In the genomic region with DNA sequence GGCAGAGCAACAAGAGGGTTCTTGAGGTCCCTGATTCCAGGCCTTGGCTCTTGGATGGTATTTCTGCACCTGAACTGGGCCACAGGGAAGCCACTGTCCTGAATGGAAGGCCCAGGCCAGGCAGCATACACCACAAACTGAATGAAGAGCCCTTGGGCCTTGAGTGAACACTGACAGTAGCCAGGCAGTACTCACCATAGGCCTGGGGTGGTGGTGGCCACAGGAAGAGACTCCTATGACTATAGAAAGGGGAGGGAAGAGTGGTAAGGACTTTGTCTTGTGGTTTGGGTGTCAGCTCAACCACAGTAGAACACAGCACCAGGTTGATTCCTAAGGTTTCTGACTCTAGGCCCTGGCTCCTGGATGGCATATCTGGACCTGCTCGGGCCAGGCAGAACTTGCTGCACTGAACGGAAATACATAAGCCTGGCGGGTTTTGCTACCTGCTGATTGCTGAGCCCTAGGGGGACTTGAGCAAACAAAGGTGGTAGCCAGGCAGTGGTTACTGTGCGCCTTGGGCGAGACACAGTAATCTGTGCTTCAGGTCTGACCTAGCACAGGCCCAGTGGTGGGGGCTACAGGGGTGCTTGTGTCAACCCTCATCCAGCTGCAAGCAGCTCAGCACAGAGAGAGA, we compare ENCODE assay signal across 18 cellular contexts.
DNase-seq lines count a peak whose midpoint lies in the region; ATAC-seq and TF ChIP-seq lines count a peak whose summit lies in the region.
"Had no signal": no experiment of that assay in that cellular context is flagged by ENCODE, and none has a peak within 500 bp of the region (broad histone marks: within the 10 kb centered on the region; RNA-seq: fewer than 3 reads in every experiment).

No MANE protein-coding gene starts in this region.

- H3K4me3 Mint-ChIP-seq in activated naive CD8-positive, alpha-beta T cell treated with anti-CD3 and anti-CD28 coated beads for 36 hours: no peak overlapping the region
- H3K4me3 Mint-ChIP-seq in stimulated activated memory B cell treated with anti-CD40 and anti-IgM and Interleukin-4, amounts not matched to agents 10 μg/mL and 1 μg/mL and 100 μg/mL, for 72 hours: no peak overlapping the region

- peaks cover 13% of the 10 kb centered on the region for H3K9me3 Mint-ChIP-seq in activated naive CD8-positive, alpha-beta T cell treated with anti-CD3 and anti-CD28 coated beads for 36 hours
- peaks cover 9% of the 10 kb centered on the region for H3K9me3 Mint-ChIP-seq in stimulated activated memory B cell treated with anti-CD40 and anti-IgM and Interleukin-4, amounts not matched to agents 10 μg/mL and 1 μg/mL and 100 μg/mL, for 72 hours

- no TSS peak for BruUV-seq in mammary epithelial cell (replicated peaks; lab: Mats Ljungman, UMichigan)

- no peak for TF ChIP-seq EP300 in suprapubic skin (IDR thresholded peaks at IDR 0.05)

- H3K9me3 ChIP-seq in mammary epithelial cell (replicated peaks; ENCODE audit: insufficient read depth, low read length) (peaks cover 3% of the 10 kb centered on the region), breast epithelium (peaks cover 15 to 25% of the 10 kb centered on the region in 2 donors), suprapubic skin (peaks cover 4% of the 10 kb centered on the region)

- dilution Hi-C loops in mammary epithelial cell (cut with HindIII; ENCODE audit: low sequenced_read_pairs): loop anchor here (10.0 kb wide), 1 partner anchor 373 kb away; no protein-coding TSS in a partner anchor

- no peak overlapping the region for H2AFZ ChIP-seq in mammary epithelial cell (ENCODE audit: low read depth, low read length)
- H2AFZ ChIP-seq: PC-9 had no signal

- H3K4me2 ChIP-seq in mammary epithelial cell (ENCODE audit: insufficient read depth, low read depth, low read length): no peak overlapping the region
- H3K4me2 ChIP-seq: BLaER1, KMS-11, PC-9 had no signal

- intact Hi-C loops in mammary epithelial cell (cut with micrococcal nuclease) (no loop called here), breast epithelium (cut with DNase I; ENCODE audit: low total_unique reads) (no loop called here), left colon (cut with DNase I, micrococcal nuclease) (no loop called here)

- peak; percentile 1 for DNase-seq in mammary epithelial cell
- DNase-seq in breast epithelium (ENCODE audit: low spot score in 2 of 2): no peak
- DNase-seq in activated naive CD8-positive, alpha-beta T cell treated with anti-CD3 and anti-CD28 coated beads for 36 hours: peak; percentile 1
- peak in 1 of 2 donors; percentile 4 for DNase-seq in left colon
- DNase-seq in Kasumi-1 (lab: John Stamatoyannopoulos, UW): no peak
- no peak for DNase-seq in suprapubic skin (ENCODE audit: low spot score in 2 of 2)
- DNase-seq: DMS 273 treated with DMSO at 0.1 percent for 48 hours, H7, MG63, NCI-H1105, NCI-H187 treated with DMSO at 0.1 percent for 48 hours, NCI-H446, PC-9 had no signal

- H3K4me1 Mint-ChIP-seq in activated naive CD8-positive, alpha-beta T cell treated with anti-CD3 and anti-CD28 coated beads for 36 hours: peaks cover 37% of the 10 kb centered on the region
- H3K4me1 Mint-ChIP-seq in stimulated activated memory B cell treated with anti-CD40 and anti-IgM and Interleukin-4, amounts not matched to agents 10 μg/mL and 1 μg/mL and 100 μg/mL, for 72 hours: peaks cover 43% of the 10 kb centered on the region

- ATAC-seq in left colon (peak; percentile 31), GM21447 (IDR thresholded peaks at IDR 0.05; ENCODE audit: unreplicated experiment) (no peak)
- no peak for ATAC-seq in stimulated activated memory B cell treated with anti-CD40 and anti-IgM and Interleukin-4, amounts not matched to agents 10 μg/mL and 1 μg/mL and 100 μg/mL, for 72 hours

- H3K27ac ChIP-seq in mammary epithelial cell (ENCODE audit: insufficient read depth, low read depth, low read length): no peak overlapping the region
- no peak overlapping the region for H3K27ac ChIP-seq in breast epithelium
- no peak overlapping the region for H3K27ac ChIP-seq in suprapubic skin
- H3K27ac ChIP-seq: 22Rv1, BLaER1, KMS-11, PC-9 had no signal

- WGBS in mammary epithelial cell (ENCODE audit: low coverage, missing lambda C conversion rate): 68% methylated on average over 5 of the region's 5 CpGs
- WGBS in suprapubic skin: 74% methylated on average over 4 of the region's 5 CpGs

- TF ChIP-seq CTCF in mammary epithelial cell (conservative IDR thresholded peaks at IDR 0.05 in 1 of 2, IDR thresholded peaks at IDR 0.05 in 1 of 2; ENCODE audit: extremely low read depth in 1 of 2, insufficient read depth in 1 of 2, low read depth in 1 of 2, low read length in 2 of 2) (no peak), breast epithelium (IDR thresholded peaks at IDR 0.05) (no peak), suprapubic skin (IDR thresholded peaks at IDR 0.05) (no peak)

- H3K36me3 ChIP-seq in mammary epithelial cell (ENCODE audit: insufficient read depth, low read length) (no peaks in the 10 kb centered on the region), breast epithelium (no peaks in the 10 kb centered on the region), suprapubic skin (no peaks in the 10 kb centered on the region)
- H3K36me3 ChIP-seq: BLaER1, MG63 had no signal

- no peaks in the 10 kb centered on the region for H3K27me3 ChIP-seq in mammary epithelial cell (ENCODE audit: insufficient read depth, low read length)
- H3K27me3 ChIP-seq in breast epithelium: no peaks in the 10 kb centered on the region
- no peaks in the 10 kb centered on the region for H3K27me3 ChIP-seq in suprapubic skin
- H3K27me3 ChIP-seq: BLaER1, MG63 had no signal

- no peaks in the 10 kb centered on the region for H3K79me2 ChIP-seq in mammary epithelial cell (ENCODE audit: insufficient read depth, low read length)

- H3K27me3 Mint-ChIP-seq in activated naive CD8-positive, alpha-beta T cell treated with anti-CD3 and anti-CD28 coated beads for 36 hours: no peaks in the 10 kb centered on the region
- H3K27me3 Mint-ChIP-seq in stimulated activated memory B cell treated with anti-CD40 and anti-IgM and Interleukin-4, amounts not matched to agents 10 μg/mL and 1 μg/mL and 100 μg/mL, for 72 hours: no peaks in the 10 kb centered on the region

- no peak overlapping the region for H3K27ac Mint-ChIP-seq in activated naive CD8-positive, alpha-beta T cell treated with anti-CD3 and anti-CD28 coated beads for 36 hours
- peak overlapping the region; percentile 59 for H3K27ac Mint-ChIP-seq in stimulated activated memory B cell treated with anti-CD40 and anti-IgM and Interleukin-4, amounts not matched to agents 10 μg/mL and 1 μg/mL and 100 μg/mL, for 72 hours

- no peak overlapping the region for H3K9ac ChIP-seq in mammary epithelial cell (ENCODE audit: insufficient read depth, low read length)
- H3K9ac ChIP-seq: BLaER1, KMS-11 had no signal

- no peaks in the 10 kb centered on the region for H4K20me1 ChIP-seq in mammary epithelial cell (ENCODE audit: insufficient read depth, low read length)
- H4K20me1 ChIP-seq: BLaER1 had no signal

- H3K4me1 ChIP-seq in mammary epithelial cell (ENCODE audit: insufficient read depth, low read length): no peaks in the 10 kb centered on the region
- peaks cover 0 to 6% of the 10 kb centered on the region in 2 donors for H3K4me1 ChIP-seq in breast epithelium
- peaks cover 18% of the 10 kb centered on the region for H3K4me1 ChIP-seq in suprapubic skin

- H3K4me3 ChIP-seq in mammary epithelial cell (replicated peaks in 1 of 3; ENCODE audit: insufficient read depth in 1 of 3, low read depth in 2 of 3, low read length in 3 of 3): no peak overlapping the region
- no peak overlapping the region for H3K4me3 ChIP-seq in breast epithelium
- H3K4me3 ChIP-seq in suprapubic skin: no peak overlapping the region
- H3K4me3 ChIP-seq: BLaER1, MG63, PC-9 had no signal

- peaks cover 51% of the 10 kb centered on the region for H3K36me3 Mint-ChIP-seq in activated naive CD8-positive, alpha-beta T cell treated with anti-CD3 and anti-CD28 coated beads for 36 hours
- peaks cover 25% of the 10 kb centered on the region for H3K36me3 Mint-ChIP-seq in stimulated activated memory B cell treated with anti-CD40 and anti-IgM and Interleukin-4, amounts not matched to agents 10 μg/mL and 1 μg/mL and 100 μg/mL, for 72 hours

- CTCF ChIA-PET in mammary epithelial cell (lab: Charles Lee; ENCODE audit: low non-redundant PET): no interaction called here

- in situ Hi-C loops in mammary epithelial cell (cut with MboI; ENCODE audit: low sequenced_read_pairs in 2 of 2): no loop called here

- no peak for TF ChIP-seq POLR2A in breast epithelium (IDR thresholded peaks at IDR 0.05)
- no peak for TF ChIP-seq POLR2A in suprapubic skin (IDR thresholded peaks at IDR 0.05)

Comparison
In these comparisons a context has a peak if more than half of its experiments do, and no peak if none do; other contexts are left out.
1. DNase-seq: peak in mammary epithelial cell (single experiment) and activated naive CD8-positive, alpha-beta T cell treated with anti-CD3 and anti-CD28 coated beads for 36 hours (single experiment); none in breast epithelium (0 of 2), Kasumi-1 (0 of 2) and suprapubic skin (0 of 2).